ENCODE assay signal across 8 cellular contexts in the genomic region with DNA sequence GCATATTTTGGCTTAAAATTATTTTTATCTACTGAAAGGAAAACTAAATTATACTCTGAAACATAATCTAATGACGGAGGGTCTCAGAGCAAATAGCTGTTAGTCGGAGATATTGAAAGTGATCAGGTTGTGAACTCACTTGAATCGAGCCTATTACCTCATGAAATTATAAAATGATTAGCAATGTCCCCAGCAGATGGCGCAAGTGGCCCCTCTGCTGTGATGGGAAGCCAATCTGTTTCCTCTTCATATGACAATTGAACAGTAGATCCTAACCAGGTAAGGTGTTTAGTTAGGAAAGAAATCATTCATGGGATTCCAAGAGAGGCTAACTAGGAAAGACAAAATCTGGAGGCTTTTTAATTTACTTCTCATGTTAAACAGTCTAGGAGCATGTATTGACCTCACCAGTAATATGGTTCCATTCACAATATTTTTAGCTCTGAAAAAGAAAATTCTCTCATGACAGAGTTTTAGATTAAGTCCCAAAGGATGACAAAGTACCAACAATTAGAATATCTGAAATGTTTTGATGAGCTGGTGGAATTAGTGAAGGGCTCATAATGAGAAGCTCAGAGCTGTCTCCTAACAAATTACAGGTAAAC. TPM values are rescaled to one million over a fixed set of nuclear protein-coding genes. Genes with fewer than 3 reads are reported as not detected.
A peak's percentile ranks its signal among the peaks of the same experiment; 100 is the strongest.
DNase-seq lines count a peak whose midpoint lies in the region; ATAC-seq and TF ChIP-seq lines count a peak whose summit lies in the region.

No MANE protein-coding gene starts in this region.

- peak; percentile 67 to 83 for DNase-seq in Caco-2
- peak; percentile 29 for DNase-seq in NCI-H526 treated with DMSO at 0.1 percent for 48 hours (lab: John Stamatoyannopoulos, UW)
- peak; percentile 93 for DNase-seq in activated CD4-positive, alpha-beta T cell treated with anti-CD3 and anti-CD28 coated beads, Interleukin-2, amount 10 ng/mL, durations not matched to agents 24 days and 14 days
- DNase-seq in colonic mucosa, result peak; percentile 87
- peak; percentile 51 to 68 (median 67) for DNase-seq in stimulated activated CD4-positive, alpha-beta T cell treated with anti-CD3 and anti-CD28 coated beads, TNF-alpha, amount 100 ng/mL, for 24 hours (ENCODE audit: low read depth in 3 of 3)

- peak; percentile 98 for TF ChIP-seq RAD21 in liver (IDR thresholded peaks at IDR 0.05)

- H3K27ac ChIP-seq in colonic mucosa (no peak overlapping the region), liver (ENCODE audit: low read depth in 1 of 2, low read length in 2 of 2) (peak overlapping the region in 1 of 2 donors; percentile 37)

- H3K4me1 ChIP-seq in Caco-2 (no peaks in the 10 kb centered on the region; the same call in 1 of the 2 replicates), colonic mucosa (no peaks in the 10 kb centered on the region), liver (ENCODE audit: control insufficient read depth in 4 of 4, insufficient read depth in 4 of 4, low read length in 3 of 4) (peaks cover 0 to 3% (median 0%) of the 10 kb centered on the region in 4 donors)

- H3K9ac ChIP-seq in colonic mucosa (ENCODE audit: low read depth in 2 of 2, low read length in 2 of 2), result no peak overlapping the region
- no peak overlapping the region for H3K9ac ChIP-seq in liver (ENCODE audit: low read depth in 1 of 2, low read length in 2 of 2)

- no TSS peak for BruUV-seq in Caco-2 (replicated peaks; lab: Mats Ljungman, UMichigan)

- H3K4me3 ChIP-seq in Caco-2 (ENCODE audit: low read depth, low read length) (no peak overlapping the region), colonic mucosa (no peak overlapping the region), liver (ENCODE audit: low read depth in 1 of 3, low read length in 3 of 3) (no peak overlapping the region)

- H3K4me1 Mint-ChIP-seq in Caco-2 (ENCODE audit: low read depth, unreplicated experiment), result no peaks in the 10 kb centered on the region
- peaks cover 2% of the 10 kb centered on the region for H3K4me1 Mint-ChIP-seq in activated CD4-positive, alpha-beta T cell treated with anti-CD3 and anti-CD28 coated beads, Interleukin-2, amount 10 ng/mL, durations not matched to agents 24 days and 14 days

- H3K27ac Mint-ChIP-seq in Caco-2 (ENCODE audit: unreplicated experiment), result no peak overlapping the region
- H3K27ac Mint-ChIP-seq in activated CD4-positive, alpha-beta T cell treated with anti-CD3 and anti-CD28 coated beads, Interleukin-2, amount 10 ng/mL, durations not matched to agents 24 days and 14 days, result no peak overlapping the region

- no peaks in the 10 kb centered on the region for H3K27me3 ChIP-seq in Caco-2 (replicated peaks; ENCODE audit: control insufficient read depth, insufficient read depth, low read length)
- no peaks in the 10 kb centered on the region for H3K27me3 ChIP-seq in colonic mucosa
- H3K27me3 ChIP-seq in liver (ENCODE audit: control insufficient read depth in 4 of 4, insufficient read depth in 4 of 4, low read length in 3 of 4), result no peaks in the 10 kb centered on the region

- no peak overlapping the region for H3K4me3 Mint-ChIP-seq in Caco-2 (ENCODE audit: unreplicated experiment)
- no peak overlapping the region for H3K4me3 Mint-ChIP-seq in activated CD4-positive, alpha-beta T cell treated with anti-CD3 and anti-CD28 coated beads, Interleukin-2, amount 10 ng/mL, durations not matched to agents 24 days and 14 days

- no peaks in the 10 kb centered on the region for H3K9me3 Mint-ChIP-seq in Caco-2 (ENCODE audit: unreplicated experiment)
- H3K9me3 Mint-ChIP-seq in activated CD4-positive, alpha-beta T cell treated with anti-CD3 and anti-CD28 coated beads, Interleukin-2, amount 10 ng/mL, durations not matched to agents 24 days and 14 days, result no peaks in the 10 kb centered on the region

- H3K36me3 ChIP-seq in Caco-2 (ENCODE audit: control insufficient read depth, insufficient read depth, low read length) (no peaks in the 10 kb centered on the region), colonic mucosa (no peaks in the 10 kb centered on the region), liver (ENCODE audit: control insufficient read depth in 4 of 4, insufficient read depth in 3 of 4, low read depth in 1 of 4, low read length in 3 of 4) (no peaks in the 10 kb centered on the region)

- TF ChIP-seq CTCF in Caco-2 (IDR thresholded peaks at IDR 0.05; ENCODE audit: insufficient read depth in 1 of 2, low read depth in 1 of 2, low read length in 1 of 2, severe bottlenecking in 1 of 2, unreplicated experiment in 1 of 2) (peak; percentile 76 to 79), colonic mucosa (IDR thresholded peaks at IDR 0.05) (peak; percentile 74), liver (IDR thresholded peaks at IDR 0.05; ENCODE audit: low read depth, low read length, missing input control) (peak; percentile 84)

- POLR2A ChIA-PET in Caco-2 (lab: Charles Lee), result interaction anchor here (1.1 to 1.2 kb wide), 2 partner anchors 42 to 43 kb away, joined by 5 read pairs; partner anchors contain the start of gene IMPA2

- H3K36me3 Mint-ChIP-seq in Caco-2 (ENCODE audit: insufficient read depth, unreplicated experiment), result peaks cover 6% of the 10 kb centered on the region
- H3K36me3 Mint-ChIP-seq in activated CD4-positive, alpha-beta T cell treated with anti-CD3 and anti-CD28 coated beads, Interleukin-2, amount 10 ng/mL, durations not matched to agents 24 days and 14 days (ENCODE audit: low read depth), result no peaks in the 10 kb centered on the region

- CTCF ChIA-PET in Caco-2 (lab: Charles Lee), result interaction anchor here (0.7 to 2.8 kb wide), 12 partner anchors 9 to 101 kb away, joined by 3 to 62 read pairs (median 4); partner anchors contain the start of gene IMPA2

- H3K27me3 Mint-ChIP-seq in Caco-2 (ENCODE audit: insufficient read depth, unreplicated experiment), result no peaks in the 10 kb centered on the region
- no peaks in the 10 kb centered on the region for H3K27me3 Mint-ChIP-seq in activated CD4-positive, alpha-beta T cell treated with anti-CD3 and anti-CD28 coated beads, Interleukin-2, amount 10 ng/mL, durations not matched to agents 24 days and 14 days

- no peaks in the 10 kb centered on the region for H3K9me3 ChIP-seq in Caco-2
- no peaks in the 10 kb centered on the region for H3K9me3 ChIP-seq in colonic mucosa
- no peaks in the 10 kb centered on the region for H3K9me3 ChIP-seq in liver (ENCODE audit: control insufficient read depth in 4 of 4, low read length in 3 of 4)

- 1% methylated on average over 4 of the region's 4 CpGs for WGBS in liver

- ATAC-seq in HG02763 (IDR thresholded peaks at IDR 0.05; ENCODE audit: unreplicated experiment) (peak; percentile 54), HG03045 (IDR thresholded peaks at IDR 0.05; ENCODE audit: unreplicated experiment) (no peak)

- intact Hi-C loops in Caco-2 (cut with micrococcal nuclease; ENCODE audit: unreplicated experiment) (loop anchor here (1.0 to 5.0 kb wide), 4 partner anchors 42 to 281 kb away; no protein-coding TSS in a partner anchor), colonic mucosa (cut with DNase I) (loop anchor here (2.0 to 5.0 kb wide), 2 partner anchors 57 to 99 kb away; no protein-coding TSS in a partner anchor)
- intact Hi-C loops in activated CD4-positive, alpha-beta T cell treated with anti-CD3 and anti-CD28 coated beads, Interleukin-2, amount 10 ng/mL, durations not matched to agents 24 days and 14 days (cut with micrococcal nuclease), result loop anchor here (1.0 to 10.0 kb wide), 3 partner anchors 57 to 297 kb away; no protein-coding TSS in a partner anchor

TF ChIP-seq in liver, 16 proteins besides CTCF, POLR2A, EP300 and RAD21:
- TF ChIP-seq RXRA (IDR thresholded peaks at IDR 0.05), result peak; percentile 20 to 49
- TF ChIP-seq REST (IDR thresholded peaks at IDR 0.05), result no peak

RNA-seq across cellular contexts. Expression of gene MPPE1, which starts 29.9 kb away (rescaled TPM):
- total RNA-seq in Caco-2 (2022), result 47.4 and 52.6 TPM in 2 replicates
- total RNA-seq in activated CD4-positive, alpha-beta T cell treated with anti-CD3 and anti-CD28 coated beads, Interleukin-2, amount 10 ng/mL, durations not matched to agents 24 days and 14 days, result 39.2 and 45.8 TPM in 2 replicates
- total RNA-seq in colonic mucosa, result 10 to 100 TPM; 36.8 to 47.9 TPM
- 10 to 100 TPM in 1 of 2 donors, 1 to 10 TPM in 1; 9.8 to 31.0 TPM for total RNA-seq in liver
- 10 to 100 TPM; 21.2 to 31.6 TPM for polyA plus RNA-seq in liver

RNA-seq across cellular contexts. Expression of gene IMPA2, which starts 43.3 kb away (rescaled TPM):
- 66.1 and 79.9 TPM in 2 replicates for total RNA-seq in Caco-2 (2022)
- total RNA-seq in activated CD4-positive, alpha-beta T cell treated with anti-CD3 and anti-CD28 coated beads, Interleukin-2, amount 10 ng/mL, durations not matched to agents 24 days and 14 days, result 18.8 and 20.1 TPM in 2 replicates
- total RNA-seq in colonic mucosa, result 100 to 1,000 TPM; 150 to 201 TPM
- total RNA-seq in liver, result 10 to 100 TPM; 27.5 to 55.8 TPM
- 10 to 100 TPM; 40.7 to 55.7 TPM for polyA plus RNA-seq in liver

Comparison
In these comparisons a context has a peak if more than half of its experiments do, and no peak if none do; other contexts are left out.
1. DNase-seq: peak in every context shown above with its lines; median percentile 93 in activated CD4-positive, alpha-beta T cell treated with anti-CD3 and anti-CD28 coated beads, Interleukin-2, amount 10 ng/mL, durations not matched to agents 24 days and 14 days; 87 in colonic mucosa; 75 in Caco-2; 67 in stimulated activated CD4-positive, alpha-beta T cell treated with anti-CD3 and anti-CD28 coated beads, TNF-alpha, amount 100 ng/mL, for 24 hours; 29 in NCI-H526 treated with DMSO at 0.1 percent for 48 hours.